28 cellular contexts compared by ENCODE assay signal in the genomic region with DNA sequence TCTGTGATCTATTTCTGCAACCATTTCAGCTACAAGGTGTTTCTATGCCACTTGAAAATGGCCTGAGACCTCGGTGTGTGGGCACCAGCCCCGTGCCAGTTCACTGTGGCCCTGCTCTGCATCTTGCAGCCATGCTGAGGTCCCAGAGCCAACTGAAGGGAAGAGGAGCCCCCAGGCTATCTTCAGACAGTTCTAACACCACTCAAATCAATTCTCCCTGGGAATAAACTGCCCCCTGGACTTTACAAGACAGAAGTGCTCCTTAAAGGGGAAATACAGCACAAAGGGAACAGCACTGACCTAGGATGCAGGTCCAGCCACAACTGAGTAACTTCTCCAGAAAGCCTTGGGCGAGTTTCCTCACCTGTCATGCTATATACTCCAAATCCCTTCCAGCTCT.
"Had no signal": no experiment of that assay in that cellular context is flagged by ENCODE, and none has a peak within 500 bp of the region (broad histone marks: within the 10 kb centered on the region; RNA-seq: fewer than 3 reads in every experiment).

No MANE protein-coding gene starts in this region.

- H3K27me3 ChIP-seq: left lung, neural progenitor cell, neutrophil, right atrium auricular region, right lobe of liver, stomach, testis, thyroid gland, transverse colon, upper lobe of left lung had no signal

- FAIRE-seq: islet of Langerhans, kidney had no signal

- H3K4me3 Mint-ChIP-seq: immature natural killer cell; naive thymus-derived CD8-positive, alpha-beta T cell; stimulated activated naive B cell treated with anti-CD40 and anti-IgM and Interleukin-4, amounts not matched to agents 10 μg/mL and 1 μg/mL and 100 μg/mL, for 72 hours had no signal

- H3K27ac ChIP-seq: left lung, lower lobe of right lung, neural progenitor cell, neutrophil, parathyroid adenoma, right atrium auricular region, right lobe of liver, stomach, testis, thyroid gland, transverse colon, upper lobe of left lung had no signal

- H3K9ac ChIP-seq: neural progenitor cell, parathyroid adenoma had no signal

- H3K4me2 ChIP-seq: neural progenitor cell had no signal

- H3K27ac Mint-ChIP-seq: immature natural killer cell; naive thymus-derived CD8-positive, alpha-beta T cell; nephron; neural progenitor cell; stimulated activated naive B cell treated with anti-CD40 and anti-IgM and Interleukin-4, amounts not matched to agents 10 μg/mL and 1 μg/mL and 100 μg/mL, for 72 hours had no signal

- H2AFZ ChIP-seq: neural progenitor cell, parathyroid adenoma had no signal

- H3K4me3 ChIP-seq: left lung, lower lobe of right lung, neural progenitor cell, right atrium auricular region, right lobe of liver, stomach, testis, thyroid gland, transverse colon, upper lobe of left lung had no signal

- H3K36me3 ChIP-seq: left lung, lower lobe of right lung, neural progenitor cell, neutrophil, right atrium auricular region, right lobe of liver, thyroid gland, transverse colon had no signal

- H3K27me3 Mint-ChIP-seq: naive thymus-derived CD8-positive, alpha-beta T cell; stimulated activated naive B cell treated with anti-CD40 and anti-IgM and Interleukin-4, amounts not matched to agents 10 μg/mL and 1 μg/mL and 100 μg/mL, for 72 hours had no signal

- DNase-seq: hypothalamus; immature natural killer cell; kidney; left colon; left lung; lower lobe of right lung; mammary epithelial cell; mesenchymal stem cell; naive thymus-derived CD8-positive, alpha-beta T cell; occipital lobe; stimulated activated CD4-positive, alpha-beta T cell treated with anti-CD3 and anti-CD28 coated beads, Interleukin-12 subunit alpha, Interleukin-12 subunit beta, amount 100 ng/mL, for 4 hours; stimulated activated CD4-positive, alpha-beta T cell treated with anti-CD3 and anti-CD28 coated beads, Interleukin-15, amount 100 ng/mL, for 24 hours; stimulated activated CD4-positive, alpha-beta T cell treated with anti-CD3 and anti-CD28 coated beads, Interleukin-2, amount 100 ng/mL, for 24 hours; stimulated activated CD4-positive, alpha-beta T cell treated with anti-CD3 and anti-CD28 coated beads, Interleukin-4, amount 100 ng/mL, for 1 hour; stimulated activated naive B cell treated with anti-CD40 and anti-IgM and Interleukin-4, amounts not matched to agents 10 μg/mL and 1 μg/mL and 100 μg/mL, for 72 hours; stimulated activated naive CD8-positive, alpha-beta T cell treated with anti-CD3 and anti-CD28 coated beads, Interleukin-15, Interleukin-2, amounts not matched to agents 100 U/mL and 50 U/mL, for 24 hours; stomach; testis; thyroid gland; transverse colon had no signal

- H3K9me3 ChIP-seq: left lung, lower lobe of right lung, neutrophil, right atrium auricular region, right lobe of liver, stomach, testis, thyroid gland, transverse colon, upper lobe of left lung had no signal

- ATAC-seq: left colon; left lung; lower lobe of right lung; naive thymus-derived CD8-positive, alpha-beta T cell; right lobe of liver; stimulated activated naive B cell treated with anti-CD40 and anti-IgM and Interleukin-4, amounts not matched to agents 10 μg/mL and 1 μg/mL and 100 μg/mL, for 72 hours; stimulated activated naive CD8-positive, alpha-beta T cell treated with anti-CD3 and anti-CD28 coated beads, Interleukin-15, Interleukin-2, amounts not matched to agents 100 U/mL and 50 U/mL, for 24 hours had no signal

- H3K9me3 Mint-ChIP-seq: immature natural killer cell; naive thymus-derived CD8-positive, alpha-beta T cell; nephron; neural progenitor cell; stimulated activated naive B cell treated with anti-CD40 and anti-IgM and Interleukin-4, amounts not matched to agents 10 μg/mL and 1 μg/mL and 100 μg/mL, for 72 hours had no signal
